Comparison of ENCODE assay signal across 13 cellular contexts in the genomic region with DNA sequence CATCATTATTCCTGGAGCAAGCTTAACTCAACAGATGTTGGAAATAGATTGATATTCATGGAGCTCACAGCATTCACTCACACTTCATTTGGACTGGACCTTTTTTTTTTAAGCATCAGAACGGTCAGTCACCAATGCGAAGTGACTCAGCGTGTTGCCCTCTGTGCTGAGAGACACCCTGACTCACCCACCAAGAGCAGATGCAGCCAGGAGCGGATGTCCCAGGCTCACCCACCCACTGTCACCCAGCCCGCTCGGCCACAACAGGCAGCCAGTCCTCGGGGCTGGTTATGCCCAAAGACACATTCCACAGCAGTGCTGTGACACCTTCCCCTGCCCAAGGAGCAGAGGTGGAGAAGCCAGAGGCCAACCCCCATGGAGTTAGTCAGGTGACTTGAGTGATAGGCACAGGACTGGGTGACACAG. TPM values are rescaled to one million over a fixed set of nuclear protein-coding genes. Genes with fewer than 3 reads are reported as not detected.
DNase-seq lines count a peak whose midpoint lies in the region; ATAC-seq and TF ChIP-seq lines count a peak whose summit lies in the region.
"Had no signal": no experiment of that assay in that cellular context is flagged by ENCODE, and none has a peak within 500 bp of the region (broad histone marks: within the 10 kb centered on the region; RNA-seq: fewer than 3 reads in every experiment).

No MANE protein-coding gene starts in this region.

- intact Hi-C loops in left ventricle myocardium inferior (cut with micrococcal nuclease) = no loop called here
- intact Hi-C loops in upper lobe of right lung (cut with DNase I) = no loop called here

- no peaks in the 10 kb centered on the region for H3K9me3 ChIP-seq in right atrium auricular region
- H3K9me3 ChIP-seq in left ventricle myocardium inferior (replicated peaks) = no peaks in the 10 kb centered on the region
- no peaks in the 10 kb centered on the region for H3K9me3 ChIP-seq in upper lobe of right lung
- H3K9me3 ChIP-seq: lower lobe of right lung, ovary had no signal

- H3K27me3 ChIP-seq in right atrium auricular region = no peaks in the 10 kb centered on the region
- no peaks in the 10 kb centered on the region for H3K27me3 ChIP-seq in left ventricle myocardium inferior (ENCODE audit: low read depth)
- no peaks in the 10 kb centered on the region for H3K27me3 ChIP-seq in upper lobe of right lung
- H3K27me3 ChIP-seq: ovary had no signal

- TF ChIP-seq CTCF in right atrium auricular region (IDR thresholded peaks at IDR 0.05) (no peak), left ventricle myocardium inferior (IDR thresholded peaks at IDR 0.05; ENCODE audit: borderline replicate concordance) (no peak), RWPE1 (conservative IDR thresholded peaks at IDR 0.05; ENCODE audit: low read depth) (no peak), fibroblast of mammary gland (conservative IDR thresholded peaks at IDR 0.05; ENCODE audit: control insufficient read depth, insufficient read depth, low read depth, low read length) (no peak), upper lobe of right lung (IDR thresholded peaks at IDR 0.05) (no peak)

- H3K36me3 ChIP-seq in right atrium auricular region = no peaks in the 10 kb centered on the region
- H3K36me3 ChIP-seq in left ventricle myocardium inferior = peaks cover 32% of the 10 kb centered on the region
- H3K36me3 ChIP-seq in upper lobe of right lung = peaks cover 25% of the 10 kb centered on the region
- H3K36me3 ChIP-seq: ovary had no signal

- H3K4me3 ChIP-seq in right atrium auricular region (no peak overlapping the region), left ventricle myocardium inferior (no peak overlapping the region), fibroblast of mammary gland (ENCODE audit: control insufficient read depth, low read depth, low read length) (no peak overlapping the region), upper lobe of right lung (no peak overlapping the region)
- H3K4me3 ChIP-seq: lower lobe of right lung, ovary had no signal

- DNase-seq in right atrium auricular region (ENCODE audit: low spot score) (peak; percentile 36), left ventricle myocardium inferior (no peak), RWPE1 (ENCODE audit: low spot score) (peak; percentile 38), fibroblast of mammary gland (ENCODE audit: low read depth) (peak; percentile 46), upper lobe of right lung (no peak), SK-N-DZ (ENCODE audit: low spot score) (no peak)
- DNase-seq: HFFc6, lower lobe of right lung, ovary, SIG-M5 had no signal

- H3K4me1 ChIP-seq in right atrium auricular region (no peaks in the 10 kb centered on the region), left ventricle myocardium inferior (peaks cover 6% of the 10 kb centered on the region), upper lobe of right lung (no peaks in the 10 kb centered on the region)
- H3K4me1 ChIP-seq: lower lobe of right lung had no signal

- POLR2A ChIA-PET in RWPE1 (lab: Yijun Ruan, JAX; ENCODE audit: low non-redundant PET) = interaction anchor here (0.5 kb wide), 1 partner anchor 8 kb away, joined by 7 read pairs; no protein-coding TSS in a partner anchor

- ATAC-seq in upper lobe of right lung (peak; percentile 34), GM21786 (IDR thresholded peaks at IDR 0.05; ENCODE audit: unreplicated experiment) (no peak), GM21367 (IDR thresholded peaks at IDR 0.05; ENCODE audit: unreplicated experiment) (no peak)
- ATAC-seq: lower lobe of right lung had no signal

- H3K27ac ChIP-seq in right atrium auricular region = no peak overlapping the region
- no peak overlapping the region for H3K27ac ChIP-seq in left ventricle myocardium inferior (replicated peaks)
- H3K27ac ChIP-seq in RWPE1 = no peak overlapping the region
- H3K27ac ChIP-seq in upper lobe of right lung = no peak overlapping the region
- H3K27ac ChIP-seq: lower lobe of right lung, ovary, VCaP had no signal

- CTCF ChIA-PET in RWPE1 (lab: Yijun Ruan, JAX) = interaction anchor here (0.5 kb wide), 1 partner anchor 9 kb away, joined by 3 read pairs; no protein-coding TSS in a partner anchor

RNA-seq across cellular contexts. Expression of gene RNASET2, which starts 15.7 kb away (rescaled TPM):
- total RNA-seq in right atrium auricular region (10 to 100 TPM; 24.2 to 33.1 TPM), left ventricle myocardium inferior (13.4 TPM), upper lobe of right lung (73.1 TPM)
- polyA plus RNA-seq in SK-N-DZ (2014; cell fraction: cytosol; rRNA removed) = 14.5 and 14.9 TPM in 2 replicates
- 19.2 and 20.8 TPM in 2 replicates for polyA plus RNA-seq in SK-N-DZ (2014; cell fraction: nucleus; rRNA removed)

RNA-seq across cellular contexts. Expression of gene CEP43, which starts 58.5 kb away (rescaled TPM):
- total RNA-seq in right atrium auricular region (1 to 10 TPM; 6.7 to 8.8 TPM), left ventricle myocardium inferior (12.3 TPM), upper lobe of right lung (10.7 TPM)
- polyA plus RNA-seq in SK-N-DZ (2014; cell fraction: cytosol; rRNA removed) = 33.1 and 38.1 TPM in 2 replicates
- polyA plus RNA-seq in SK-N-DZ (2014; cell fraction: nucleus; rRNA removed) = 48.7 and 63.1 TPM in 2 replicates

Comparison
In these comparisons a context has a peak if more than half of its experiments do, and no peak if none do; other contexts are left out.
1. DNase-seq: peak in right atrium auricular region (single experiment), RWPE1 (single experiment) and fibroblast of mammary gland (single experiment); none in left ventricle myocardium inferior (single experiment), upper lobe of right lung (single experiment) and SK-N-DZ (single experiment).